Comparison of ENCODE assay signal across 1 cellular context in the genomic region with DNA sequence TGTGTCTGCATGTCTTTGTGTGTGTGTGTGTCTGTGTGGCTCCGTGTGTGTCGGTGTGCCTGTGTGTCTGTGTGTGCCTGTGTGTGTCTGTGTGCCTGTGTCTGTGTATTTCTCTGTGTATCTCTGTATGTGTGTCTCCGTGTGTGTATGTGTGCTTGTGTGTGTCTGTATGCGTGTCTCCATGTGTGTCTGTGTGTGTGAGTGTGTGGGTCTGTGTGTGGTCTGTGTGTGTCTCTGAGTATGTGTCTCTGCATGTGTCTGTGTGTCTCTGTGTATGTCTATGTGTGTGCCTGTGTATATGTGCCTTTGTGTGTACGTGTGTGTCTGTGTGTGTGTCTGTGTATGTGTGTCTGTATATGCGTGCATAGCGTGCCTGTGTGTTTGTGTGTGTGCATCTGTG.
TF ChIP-seq lines count a peak whose summit lies in the region.

No MANE protein-coding gene starts in this region.

TF ChIP-seq in HepG2, 621 proteins besides CTCF, POLR2A, EP300 and RAD21:
- no peak for TF ChIP-seq JUND (CRISPR knock-in tag; IDR thresholded peaks at IDR 0.05)
- no peak for TF ChIP-seq SIN3A (IDR thresholded peaks at IDR 0.05; ENCODE audit: borderline replicate concordance, low read depth, low read length)
- TF ChIP-seq SMAD1 (CRISPR knock-in tag; IDR thresholded peaks at IDR 0.05; ENCODE audit: borderline replicate concordance, low read depth): no peak
- TF ChIP-seq, protein P1, sequence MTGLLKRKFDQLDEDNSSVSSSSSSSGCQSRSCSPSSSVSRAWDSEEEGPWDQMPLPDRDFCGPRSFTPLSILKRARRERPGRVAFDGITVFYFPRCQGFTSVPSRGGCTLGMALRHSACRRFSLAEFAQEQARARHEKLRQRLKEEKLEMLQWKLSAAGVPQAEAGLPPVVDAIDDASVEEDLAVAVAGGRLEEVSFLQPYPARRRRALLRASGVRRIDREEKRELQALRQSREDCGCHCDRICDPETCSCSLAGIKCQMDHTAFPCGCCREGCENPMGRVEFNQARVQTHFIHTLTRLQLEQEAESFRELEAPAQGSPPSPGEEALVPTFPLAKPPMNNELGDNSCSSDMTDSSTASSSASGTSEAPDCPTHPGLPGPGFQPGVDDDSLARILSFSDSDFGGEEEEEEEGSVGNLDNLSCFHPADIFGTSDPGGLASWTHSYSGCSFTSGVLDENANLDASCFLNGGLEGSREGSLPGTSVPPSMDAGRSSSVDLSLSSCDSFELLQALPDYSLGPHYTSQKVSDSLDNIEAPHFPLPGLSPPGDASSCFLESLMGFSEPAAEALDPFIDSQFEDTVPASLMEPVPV (CRISPR knock-in tag; IDR thresholded peaks at IDR 0.05): no peak
- TF ChIP-seq, protein P2, sequence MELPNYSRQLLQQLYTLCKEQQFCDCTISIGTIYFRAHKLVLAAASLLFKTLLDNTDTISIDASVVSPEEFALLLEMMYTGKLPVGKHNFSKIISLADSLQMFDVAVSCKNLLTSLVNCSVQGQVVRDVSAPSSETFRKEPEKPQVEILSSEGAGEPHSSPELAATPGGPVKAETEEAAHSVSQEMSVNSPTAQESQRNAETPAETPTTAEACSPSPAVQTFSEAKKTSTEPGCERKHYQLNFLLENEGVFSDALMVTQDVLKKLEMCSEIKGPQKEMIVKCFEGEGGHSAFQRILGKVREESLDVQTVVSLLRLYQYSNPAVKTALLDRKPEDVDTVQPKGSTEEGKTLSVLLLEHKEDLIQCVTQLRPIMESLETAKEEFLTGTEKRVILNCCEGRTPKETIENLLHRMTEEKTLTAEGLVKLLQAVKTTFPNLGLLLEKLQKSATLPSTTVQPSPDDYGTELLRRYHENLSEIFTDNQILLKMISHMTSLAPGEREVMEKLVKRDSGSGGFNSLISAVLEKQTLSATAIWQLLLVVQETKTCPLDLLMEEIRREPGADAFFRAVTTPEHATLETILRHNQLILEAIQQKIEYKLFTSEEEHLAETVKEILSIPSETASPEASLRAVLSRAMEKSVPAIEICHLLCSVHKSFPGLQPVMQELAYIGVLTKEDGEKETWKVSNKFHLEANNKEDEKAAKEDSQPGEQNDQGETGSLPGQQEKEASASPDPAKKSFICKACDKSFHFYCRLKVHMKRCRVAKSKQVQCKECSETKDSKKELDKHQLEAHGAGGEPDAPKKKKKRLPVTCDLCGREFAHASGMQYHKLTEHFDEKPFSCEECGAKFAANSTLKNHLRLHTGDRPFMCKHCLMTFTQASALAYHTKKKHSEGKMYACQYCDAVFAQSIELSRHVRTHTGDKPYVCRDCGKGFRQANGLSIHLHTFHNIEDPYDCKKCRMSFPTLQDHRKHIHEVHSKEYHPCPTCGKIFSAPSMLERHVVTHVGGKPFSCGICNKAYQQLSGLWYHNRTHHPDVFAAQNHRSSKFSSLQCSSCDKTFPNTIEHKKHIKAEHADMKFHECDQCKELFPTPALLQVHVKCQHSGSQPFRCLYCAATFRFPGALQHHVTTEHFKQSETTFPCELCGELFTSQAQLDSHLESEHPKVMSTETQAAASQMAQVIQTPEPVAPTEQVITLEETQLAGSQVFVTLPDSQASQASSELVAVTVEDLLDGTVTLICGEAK (IDR thresholded peaks at IDR 0.05): 0 out of 2 replicates have a peak, but pooled peaks have one; percentile 2
- TF ChIP-seq, protein P2 (CRISPR knock-in tag; IDR thresholded peaks at IDR 0.05): no peak
- no peak for TF ChIP-seq SAP130 (CRISPR knock-in tag; IDR thresholded peaks at IDR 0.05; ENCODE audit: low read depth)
- TF ChIP-seq, protein P3, sequence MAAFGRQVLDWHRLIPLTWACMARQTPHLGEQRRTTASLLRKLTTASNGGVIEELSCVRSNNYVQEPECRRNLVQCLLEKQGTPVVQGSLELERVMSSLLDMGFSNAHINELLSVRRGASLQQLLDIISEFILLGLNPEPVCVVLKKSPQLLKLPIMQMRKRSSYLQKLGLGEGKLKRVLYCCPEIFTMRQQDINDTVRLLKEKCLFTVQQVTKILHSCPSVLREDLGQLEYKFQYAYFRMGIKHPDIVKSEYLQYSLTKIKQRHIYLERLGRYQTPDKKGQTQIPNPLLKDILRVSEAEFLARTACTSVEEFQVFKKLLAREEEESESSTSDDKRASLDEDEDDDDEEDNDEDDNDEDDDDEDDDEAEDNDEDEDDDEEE (CRISPR knock-in tag; IDR thresholded peaks at IDR 0.05): no peak
